In the genomic region with DNA sequence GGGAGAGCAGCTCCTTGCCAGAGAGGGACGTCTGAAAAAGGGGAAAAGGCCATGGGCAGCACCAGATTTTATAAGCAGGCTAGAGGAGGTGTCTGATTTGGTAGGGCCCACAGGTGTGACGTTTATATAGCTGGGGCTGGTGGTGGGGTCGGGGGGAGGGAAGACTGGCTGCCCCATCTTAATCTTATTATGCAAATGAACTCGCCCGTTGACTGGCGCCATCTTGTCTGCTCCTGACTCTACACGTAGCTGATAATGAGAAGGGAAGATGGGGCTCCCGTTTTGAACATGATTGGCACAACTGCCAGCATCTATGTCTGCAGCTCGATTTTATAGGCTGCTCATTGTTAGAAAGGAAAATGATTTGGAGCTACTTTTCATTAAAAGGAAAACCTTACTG, we compare ENCODE assay signal across 20 cellular contexts. TPM values are rescaled to one million over a fixed set of nuclear protein-coding genes. Genes with fewer than 3 reads are reported as not detected.
DNase-seq lines count a peak whose midpoint lies in the region; ATAC-seq, FAIRE-seq and TF ChIP-seq lines count a peak whose summit lies in the region.
"Had no signal": no experiment of that assay in that cellular context is flagged by ENCODE, and none has a peak within 500 bp of the region (broad histone marks: within the 10 kb centered on the region; RNA-seq: fewer than 3 reads in every experiment).

No MANE protein-coding gene starts in this region.

- intact Hi-C loops in K562 (cut with micrococcal nuclease): no loop called here
- intact Hi-C loops in activated CD4-positive, alpha-beta memory T cell treated with anti-CD3 and anti-CD28 coated beads for 36 hours (cut with micrococcal nuclease): no loop called here

- H3K9me1 ChIP-seq in K562 (ENCODE audit: control insufficient read depth, insufficient read depth, low read length): no peaks in the 10 kb centered on the region

- POLR2A ChIA-PET in K562 (lab: Yijun Ruan, JAX): no interaction called here
- POLR2A ChIA-PET in activated CD4-positive, alpha-beta memory T cell treated with anti-CD3 and anti-CD28 coated beads for 36 hours (lab: Charles Lee): no interaction called here

- TF ChIP-seq CTCF in GM23338 (conservative IDR thresholded peaks at IDR 0.05; ENCODE audit: low read depth in 2 of 2) (no peak), K562 (IDR thresholded peaks at IDR 0.05 in 2 of 3, conservative IDR thresholded peaks at IDR 0.05 in 1 of 3; ENCODE audit: insufficient read depth in 2 of 3, low read depth in 1 of 3, low read length in 3 of 3) (no peak)

- H3K4me3 ChIP-seq in GM23338: no peak overlapping the region
- no peak overlapping the region for H3K4me3 ChIP-seq in K562

- H4K20me1 ChIP-seq in GM23338 (replicated peaks; ENCODE audit: insufficient read depth) (no peaks in the 10 kb centered on the region), K562 (replicated peaks; ENCODE audit: control insufficient read depth, insufficient read depth, low read length) (no peaks in the 10 kb centered on the region)

- BruUV-seq in K562 (replicated peaks; lab: Mats Ljungman, UMichigan): no TSS peak

- 0 out of 2 replicates have a peak, but pooled peaks cover 2% of the 10 kb centered on the region for H3K9me3 ChIP-seq in K562 (replicated peaks; ENCODE audit: control insufficient read depth, insufficient read depth, low read depth, low read length)

- no peak overlapping the region for H3K27ac Mint-ChIP-seq in GM23338
- no peak overlapping the region for H3K27ac Mint-ChIP-seq in activated CD4-positive, alpha-beta memory T cell treated with anti-CD3 and anti-CD28 coated beads for 36 hours
- H3K27ac Mint-ChIP-seq: CD4-positive, alpha-beta T cell had no signal

- TF ChIP-seq EP300 in K562 (IDR thresholded peaks at IDR 0.05; ENCODE audit: low read length): no peak

- H3K36me3 Mint-ChIP-seq in GM23338 (ENCODE audit: low read depth): peaks cover 6% of the 10 kb centered on the region; the same call in 1 of the 3 replicates
- H3K36me3 Mint-ChIP-seq in activated CD4-positive, alpha-beta memory T cell treated with anti-CD3 and anti-CD28 coated beads for 36 hours: no peaks in the 10 kb centered on the region

- no peak overlapping the region for H3K9ac ChIP-seq in K562 (ENCODE audit: insufficient read depth in 1 of 2, low read depth in 2 of 2, low read length in 2 of 2)

- no peaks in the 10 kb centered on the region for H3F3A ChIP-seq in GM23338 (replicated peaks; ENCODE audit: low read depth)

- no peak for FAIRE-seq in K562 (lab: Jason Lieb, UNC)
- FAIRE-seq: G401.6, GM12891, HTR-8/SVneo had no signal

- CTCF ChIA-PET in K562 (lab: Yijun Ruan, JAX; ENCODE audit: low intra/inter-chr PET ratio): no interaction called here
- CTCF ChIA-PET in activated CD4-positive, alpha-beta memory T cell treated with anti-CD3 and anti-CD28 coated beads for 36 hours (lab: Charles Lee): no interaction called here

- no peak overlapping the region for H3K4me2 ChIP-seq in GM23338
- H3K4me2 ChIP-seq in K562 (ENCODE audit: insufficient read depth, low read length): no peak overlapping the region

- 0% methylated on average over 9 of the region's 9 CpGs for WGBS in K562 (ENCODE audit: insufficient coverage, low coverage, missing lambda C conversion rate)

- 0 out of 2 replicates have a peak overlapping the region, but pooled peaks have one; percentile 11 for H2AFZ ChIP-seq in GM23338
- H2AFZ ChIP-seq in K562 (ENCODE audit: low read depth, low read length): no peak overlapping the region

- H3K4me1 ChIP-seq in GM23338 (ENCODE audit: insufficient read depth) (peaks cover 16% of the 10 kb centered on the region), K562 (replicated peaks in 1 of 2; ENCODE audit: control insufficient read depth in 2 of 2, insufficient read depth in 2 of 2, low read length in 2 of 2) (no peaks in the 10 kb centered on the region)

- H3K27me3 Mint-ChIP-seq in GM23338 (ENCODE audit: insufficient read depth, low read depth, poor library complexity): peaks cover 2% of the 10 kb centered on the region
- H3K27me3 Mint-ChIP-seq in activated CD4-positive, alpha-beta memory T cell treated with anti-CD3 and anti-CD28 coated beads for 36 hours: no peaks in the 10 kb centered on the region
- H3K27me3 Mint-ChIP-seq: CD4-positive, alpha-beta T cell had no signal

- no peak for TF ChIP-seq POLR2A in K562 (conservative IDR thresholded peaks at IDR 0.05)

- in situ Hi-C loops in K562 (cut with MboI): no loop called here

- no peaks in the 10 kb centered on the region for H3K36me3 ChIP-seq in GM23338 (ENCODE audit: insufficient read depth)
- H3K36me3 ChIP-seq in K562 (ENCODE audit: control insufficient read depth, insufficient read depth, low read length): no peaks in the 10 kb centered on the region

- H3K9me2 ChIP-seq in GM23338 (ENCODE audit: insufficient read depth): 0 out of 2 replicates have a peak, but pooled peaks cover 5% of the 10 kb centered on the region

- peaks cover 20% of the 10 kb centered on the region for H3K4me1 Mint-ChIP-seq in GM23338
- no peaks in the 10 kb centered on the region for H3K4me1 Mint-ChIP-seq in activated CD4-positive, alpha-beta memory T cell treated with anti-CD3 and anti-CD28 coated beads for 36 hours (ENCODE audit: low read depth)

- H3K9me3 Mint-ChIP-seq in GM23338: no peaks in the 10 kb centered on the region
- H3K9me3 Mint-ChIP-seq in activated CD4-positive, alpha-beta memory T cell treated with anti-CD3 and anti-CD28 coated beads for 36 hours: peaks cover 3% of the 10 kb centered on the region

- H3K79me2 ChIP-seq in GM23338 (replicated peaks; ENCODE audit: insufficient read depth): no peaks in the 10 kb centered on the region
- no peaks in the 10 kb centered on the region for H3K79me2 ChIP-seq in K562 (ENCODE audit: control insufficient read depth, insufficient read depth, low read length)

- H3K27me3 ChIP-seq in GM23338 (ENCODE audit: insufficient read depth) (no peaks in the 10 kb centered on the region), K562 (ENCODE audit: control insufficient read depth in 2 of 2, insufficient read depth in 2 of 2, low read length in 2 of 2) (no peaks in the 10 kb centered on the region)

- ATAC-seq in GM23338: no peak
- peak; percentile 55 for ATAC-seq in K562
- no peak for ATAC-seq in GM21576 (IDR thresholded peaks at IDR 0.05; ENCODE audit: unreplicated experiment)

- TF ChIP-seq RAD21 in K562 (CRISPR knock-in tag; conservative IDR thresholded peaks at IDR 0.05 in 1 of 2, IDR thresholded peaks at IDR 0.05 in 1 of 2): no peak

- DNase-seq in A172 (ENCODE audit: low spot score): peak; percentile 7
- DNase-seq in GM23338 (ENCODE audit: low spot score): no peak
- DNase-seq in NCI-H2227 treated with DMSO at 0.1 percent for 48 hours (lab: John Stamatoyannopoulos, UW): peak; percentile 16
- peak in 1 of 4 experiments; percentile 25 for DNase-seq in K562 (ENCODE audit: extremely low read depth in 1 of 4, low spot score in 3 of 4)
- no peak for DNase-seq in mucosa of gallbladder (ENCODE audit: low spot score)
- no peak for DNase-seq in activated CD4-positive, alpha-beta memory T cell treated with anti-CD3 and anti-CD28 coated beads for 36 hours
- DNase-seq: 8988T; CD4-positive, alpha-beta T cell; DMS 273 treated with DMSO at 0.1 percent for 48 hours; DMS53; DND-41; GOT3; H7; IMR-90; KBM-7 had no signal

- no peak overlapping the region for H3K4me3 Mint-ChIP-seq in GM23338
- no peak overlapping the region for H3K4me3 Mint-ChIP-seq in activated CD4-positive, alpha-beta memory T cell treated with anti-CD3 and anti-CD28 coated beads for 36 hours
- H3K4me3 Mint-ChIP-seq: CD4-positive, alpha-beta T cell had no signal

- H3K27ac ChIP-seq in GM23338 (ENCODE audit: low read depth) (no peak overlapping the region), K562 (ENCODE audit: extremely low read depth, low read depth, low read length) (no peak overlapping the region)
- H3K27ac ChIP-seq: C4-2B had no signal

TF ChIP-seq in K562, 482 proteins besides CTCF, POLR2A, EP300 and RAD21 (continues in another document):
- no peak for TF ChIP-seq ZNF232 (CRISPR knock-in tag; IDR thresholded peaks at IDR 0.05)
- TF ChIP-seq YY1 (IDR thresholded peaks at IDR 0.05; ENCODE audit: borderline replicate concordance in 1 of 3, control insufficient read depth in 1 of 3, extremely low read depth in 1 of 3, insufficient read depth in 3 of 3, insufficient read length in 1 of 3, insufficient replicate concordance in 2 of 3, low read depth in 1 of 3, low read length in 2 of 3): peak in 1 of 3 experiments; percentile 14

RNA-seq across cellular contexts. Expression of gene CADPS2, which starts 28.6 kb away (rescaled TPM):
- total RNA-seq in A172 (2014; rRNA removed; shearing (Covaris generic)): 3.4 and 3.7 TPM in 2 replicates
- 31.7 and 36.9 TPM in 2 replicates for total RNA-seq in GM23338 (2014; rRNA removed; shearing (Covaris generic))
- polyA plus RNA-seq in GM23338 (2016; fragmentation: Nextera tagmentation; extraction: Ambion mirVana): 15.1 and 16.3 TPM in 2 replicates
- total RNA-seq in K562 (2011; cell fraction: chromatin; rRNA removed; ENCODE audit: low replicate concordance): 0.09 and 0.21 TPM in 2 replicates
- under 0.01 TPM in 1 of 2 replicates, not detected in the other for total RNA-seq in K562 (2011; cell fraction: nucleolus; rRNA removed)
- not detected in 2 replicates for total RNA-seq in K562 (2011; cell fraction: nucleoplasm; rRNA removed)
- 0.04 and 0.14 TPM in 2 replicates for total RNA-seq in K562 (2014; rRNA removed)
- 0.11 and 0.16 TPM in 2 replicates for total RNA-seq in K562 (2014; rRNA removed; fragmentation: Illumina TruSeq; extraction: Trizol)
- 0.04 and 0.08 TPM in 2 replicates for total RNA-seq in K562 (2015; rRNA removed; fragmentation: Illumina TruSeq; extraction: Trizol)
- 0.04 and 0.18 TPM in 2 replicates for total RNA-seq in K562 (2021)
- 0.04 TPM in 1 of 2 replicates, not detected in the other for polyA plus RNA-seq in K562 (2011; rRNA removed)
- 0.01 TPM in 1 of 2 replicates, not detected in the other for polyA plus RNA-seq in K562 (2011; cell fraction: cytosol; rRNA removed)
- 0.03 TPM in 1 of 2 replicates, not detected in the other for polyA plus RNA-seq in K562 (2011; cell fraction: nucleus; rRNA removed)
- polyA plus RNA-seq in K562 (2012): 0.08 and 0.25 TPM in 2 replicates
- polyA plus RNA-seq in K562 (2014; fragmentation: Illumina TruSeq; extraction: Trizol): 0.07 and 0.11 TPM in 2 replicates
- under 1 TPM in 1 of 2 experiments, not detected in 1; 0.03 TPM for polyA plus RNA-seq in K562 (2014; fragmentation: Nextera tagmentation; extraction: Ambion mirVana)
- 0.03 and 0.08 TPM in 2 replicates for polyA plus RNA-seq in K562 (2014; rRNA removed)
- polyA minus RNA-seq in K562 (2011; rRNA and poly(A)+ RNA removed): 0.07 TPM in 1 of 2 replicates, not detected in the other
- polyA minus RNA-seq in K562 (2011; cell fraction: cytosol; rRNA and poly(A)+ RNA removed): not detected in 2 replicates
- polyA minus RNA-seq in K562 (2011; cell fraction: nucleus; rRNA and poly(A)+ RNA removed): under 0.01 and 0.11 TPM in 2 replicates
- 38.4 TPM for total RNA-seq in mucosa of gallbladder
- total RNA-seq in activated CD4-positive, alpha-beta memory T cell treated with anti-CD3 and anti-CD28 coated beads for 36 hours: not detected
- total RNA-seq: CD4-positive, alpha-beta T cell had no signal

Comparison
In these comparisons a context has a peak if more than half of its experiments do, and no peak if none do; other contexts are left out.
1. DNase-seq: peak in A172 (single experiment) and NCI-H2227 treated with DMSO at 0.1 percent for 48 hours (single experiment); none in GM23338 (single experiment), mucosa of gallbladder (single experiment) and activated CD4-positive, alpha-beta memory T cell treated with anti-CD3 and anti-CD28 coated beads for 36 hours (single experiment).